ENCODE assay signal across 8 cellular contexts in genomic region chr22:37284807-37285355, GRCh38. TPM values are rescaled to one million over a fixed set of nuclear protein-coding genes. Genes with fewer than 3 reads are reported as not detected.
DNase-seq lines count a peak whose midpoint lies in the region; ATAC-seq and TF ChIP-seq lines count a peak whose summit lies in the region.

No MANE protein-coding gene starts in this region.

- H3K4me3 ChIP-seq in CD4-positive, CD25-positive, alpha-beta regulatory T cell (ENCODE audit: low read depth, low read length): peak overlapping the region; percentile 88
- H3K4me3 ChIP-seq in tibial artery (peak overlapping the region in 1 of 2 donors; percentile 35), Caco-2 (ENCODE audit: low read depth, low read length) (no peak overlapping the region)

- in situ Hi-C loops in KBM-7 (cut with MboI; ENCODE audit: low pct_unique_long_range_greater_than_20kb, low sequenced_read_pairs): no loop called here

- H3K27me3 Mint-ChIP-seq in CD4-positive, CD25-positive, alpha-beta regulatory T cell: no peaks in the 10 kb centered on the region
- H3K27me3 Mint-ChIP-seq in immature natural killer cell (ENCODE audit: low read depth in 3 of 3) (peaks cover 5 to 11% (median 11%) of the 10 kb centered on the region in 3 donors), Caco-2 (ENCODE audit: insufficient read depth, unreplicated experiment) (peaks cover 14% of the 10 kb centered on the region)

- no peaks in the 10 kb centered on the region for H3K9me3 ChIP-seq in CD4-positive, CD25-positive, alpha-beta regulatory T cell (ENCODE audit: control insufficient read depth in 2 of 2, low read length in 2 of 2)
- H3K9me3 ChIP-seq in tibial artery (no peaks in the 10 kb centered on the region), Caco-2 (no peaks in the 10 kb centered on the region)

- H3K4me1 Mint-ChIP-seq in CD4-positive, CD25-positive, alpha-beta regulatory T cell: peaks cover 4 to 78% (median 44%) of the 10 kb centered on the region in 4 donors
- H3K4me1 Mint-ChIP-seq in immature natural killer cell (peaks cover 95% of the 10 kb centered on the region in 2 donors), Caco-2 (ENCODE audit: low read depth, unreplicated experiment) (no peaks in the 10 kb centered on the region)

- H3K27ac ChIP-seq in CD4-positive, CD25-positive, alpha-beta regulatory T cell (ENCODE audit: insufficient read depth, low read length, poor library complexity, severe bottlenecking): peak overlapping the region; percentile 80
- no peak overlapping the region for H3K27ac ChIP-seq in tibial artery

- H3K4me1 ChIP-seq in CD4-positive, CD25-positive, alpha-beta regulatory T cell (ENCODE audit: control insufficient read depth, insufficient read depth, low read length, poor library complexity, severe bottlenecking): peaks cover 79% of the 10 kb centered on the region
- no peaks in the 10 kb centered on the region for H3K4me1 ChIP-seq in tibial artery
- H3K4me1 ChIP-seq in Caco-2: no peaks in the 10 kb centered on the region

- TF ChIP-seq CTCF in tibial artery (IDR thresholded peaks at IDR 0.05) (no peak), Caco-2 (IDR thresholded peaks at IDR 0.05; ENCODE audit: insufficient read depth in 1 of 2, low read depth in 1 of 2, low read length in 1 of 2, severe bottlenecking in 1 of 2, unreplicated experiment in 1 of 2) (no peak)

- no peaks in the 10 kb centered on the region for H3K27me3 ChIP-seq in CD4-positive, CD25-positive, alpha-beta regulatory T cell (ENCODE audit: control insufficient read depth, insufficient read depth, low read length)
- H3K27me3 ChIP-seq in tibial artery: peaks cover 0 to 68% of the 10 kb centered on the region in 2 donors
- H3K27me3 ChIP-seq in Caco-2 (replicated peaks; ENCODE audit: control insufficient read depth, insufficient read depth, low read length): no peaks in the 10 kb centered on the region

- peak overlapping the region; percentile 93 to 100 (median 98) for H3K4me3 Mint-ChIP-seq in CD4-positive, CD25-positive, alpha-beta regulatory T cell
- H3K4me3 Mint-ChIP-seq in immature natural killer cell (peak overlapping the region; percentile 96 to 99 (median 98)), Caco-2 (ENCODE audit: unreplicated experiment) (no peak overlapping the region)

- POLR2A ChIA-PET in Caco-2 (lab: Charles Lee): no interaction called here

- peak; percentile 26 to 72 (median 39) for DNase-seq in CD4-positive, CD25-positive, alpha-beta regulatory T cell
- DNase-seq in KBM-7: peak; percentile 99
- peak; percentile 41 for DNase-seq in activated T-helper 1 cell treated with Interleukin-2 at 50 U/mL for 16 hours (ENCODE audit: low read depth)
- DNase-seq in immature natural killer cell: peak; percentile 75 to 81 (median 76)
- peak; percentile 70 to 79 for DNase-seq in tibial artery
- DNase-seq in Caco-2: no peak
- DNase-seq in islet precursor cell: no peak

- CTCF ChIA-PET in Caco-2 (lab: Charles Lee): no interaction called here

- peaks cover 0 to 1% (median 0%) of the 10 kb centered on the region in 7 donors for H3K9me3 Mint-ChIP-seq in CD4-positive, CD25-positive, alpha-beta regulatory T cell
- H3K9me3 Mint-ChIP-seq in immature natural killer cell (no peaks in the 10 kb centered on the region), Caco-2 (ENCODE audit: unreplicated experiment) (no peaks in the 10 kb centered on the region)

- H3K36me3 ChIP-seq in CD4-positive, CD25-positive, alpha-beta regulatory T cell (ENCODE audit: control insufficient read depth, insufficient read depth, low read length): peaks cover 29% of the 10 kb centered on the region
- H3K36me3 ChIP-seq in tibial artery: no peaks in the 10 kb centered on the region
- H3K36me3 ChIP-seq in Caco-2 (ENCODE audit: control insufficient read depth, insufficient read depth, low read length): no peaks in the 10 kb centered on the region

- peak overlapping the region; percentile 97 to 99 (median 98) for H3K27ac Mint-ChIP-seq in CD4-positive, CD25-positive, alpha-beta regulatory T cell
- H3K27ac Mint-ChIP-seq in immature natural killer cell (peak overlapping the region; percentile 93 to 100 (median 98)), Caco-2 (ENCODE audit: unreplicated experiment) (no peak overlapping the region)

- BruUV-seq in Caco-2 (replicated peaks; lab: Mats Ljungman, UMichigan): no TSS peak

- intact Hi-C loops in tibial artery (cut with DNase I; ENCODE audit: low total_unique reads): no loop called here
- intact Hi-C loops in Caco-2 (cut with micrococcal nuclease; ENCODE audit: unreplicated experiment): no loop called here

- H3K36me3 Mint-ChIP-seq in CD4-positive, CD25-positive, alpha-beta regulatory T cell: peaks cover 47% of the 10 kb centered on the region
- H3K36me3 Mint-ChIP-seq in immature natural killer cell (peaks cover 4 to 30% (median 11%) of the 10 kb centered on the region in 3 donors), Caco-2 (ENCODE audit: insufficient read depth, unreplicated experiment) (peaks cover 6% of the 10 kb centered on the region)

- peak; percentile 44 to 49 for ATAC-seq in CD4-positive, CD25-positive, alpha-beta regulatory T cell (ENCODE audit: low read depth in 2 of 2)
- no peak for ATAC-seq in GM19455 (IDR thresholded peaks at IDR 0.05; ENCODE audit: unreplicated experiment)

RNA-seq across cellular contexts. Expression of gene CYTH4, which starts 2.6 kb away (rescaled TPM):
- 153 TPM for total RNA-seq in CD4-positive, CD25-positive, alpha-beta regulatory T cell
- polyA plus RNA-seq in CD4-positive, CD25-positive, alpha-beta regulatory T cell: 10 to 100 TPM; 47.4 to 56.9 (median 48.9) TPM
- polyA plus RNA-seq in immature natural killer cell: 10 to 100 TPM; 42.5 to 95.4 (median 54.1) TPM
- total RNA-seq in Caco-2 (2022): not detected in 2 replicates

RNA-seq across cellular contexts. Expression of gene RAC2, which starts 40.8 kb away (rescaled TPM):
- total RNA-seq in CD4-positive, CD25-positive, alpha-beta regulatory T cell: 537 TPM
- polyA plus RNA-seq in CD4-positive, CD25-positive, alpha-beta regulatory T cell: 1,000 to 10,000 TPM in 2 of 4 donors, 100 to 1,000 TPM in 2; 861 to 1,162 (median 988) TPM
- polyA plus RNA-seq in immature natural killer cell: 1,000 to 10,000 TPM in 2 of 3 donors, 100 to 1,000 TPM in 1; 962 to 1,843 (median 1,262) TPM
- total RNA-seq in Caco-2 (2022): 0.25 TPM in 1 of 2 replicates, not detected in the other

Comparison
In these comparisons a context has a peak if more than half of its experiments do, and no peak if none do; other contexts are left out.
1. DNase-seq: peak in CD4-positive, CD25-positive, alpha-beta regulatory T cell (3 of 3), KBM-7 (single experiment), activated T-helper 1 cell treated with Interleukin-2 at 50 U/mL for 16 hours (single experiment), immature natural killer cell (3 of 3) and tibial artery (2 of 2); none in Caco-2 (0 of 2) and islet precursor cell (single experiment).
2. RNA of gene CYTH4, which starts 2.6 kb away (total RNA-seq): 153 TPM in CD4-positive, CD25-positive, alpha-beta regulatory T cell (single experiment); not detected in Caco-2; every median in the first group is over 100 times any median in the second.
3. RNA of gene RAC2, which starts 40.8 kb away (total RNA-seq): 537 TPM in CD4-positive, CD25-positive, alpha-beta regulatory T cell (single experiment); 0.25 TPM in Caco-2; every median in the first group is over 100 times any median in the second.